ENCODE assay signal across 21 cellular contexts in the genomic region with DNA sequence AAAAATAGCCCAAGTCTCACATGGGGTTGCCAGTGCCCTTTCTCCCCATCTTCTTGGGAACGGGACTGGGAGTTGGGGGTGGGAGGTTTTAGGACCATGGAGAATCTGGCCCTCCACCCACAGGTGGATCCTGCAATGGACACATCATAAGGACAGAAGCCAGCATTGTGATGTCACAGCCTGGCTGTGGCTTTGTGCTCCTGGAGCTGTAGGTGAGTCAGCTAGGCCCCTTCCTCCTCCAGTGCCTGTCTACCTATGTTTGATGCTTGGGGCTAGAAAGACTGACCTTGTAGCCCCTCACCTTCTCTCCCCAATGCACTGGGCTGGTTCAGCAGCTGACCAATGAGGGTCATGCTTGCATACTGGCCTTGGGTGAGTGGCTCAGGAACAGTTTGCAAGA. TPM values are rescaled to one million over a fixed set of nuclear protein-coding genes. Genes with fewer than 3 reads are reported as not detected.
DNase-seq lines count a peak whose midpoint lies in the region; ATAC-seq, FAIRE-seq and TF ChIP-seq lines count a peak whose summit lies in the region.
"Had no signal": no experiment of that assay in that cellular context is flagged by ENCODE, and none has a peak within 500 bp of the region (broad histone marks: within the 10 kb centered on the region; RNA-seq: fewer than 3 reads in every experiment).

Gene CCDC197, plus strand, starts transcription at position 220 of the 400 bp plus-strand sequence. CDS start 831 bp downstream, outside the sequence.

- H3K27me3 ChIP-seq in right atrium auricular region (no peaks in the 10 kb centered on the region), PC-3 (ENCODE audit: low read length) (no peaks in the 10 kb centered on the region), H1 (replicated peaks in 1 of 4; ENCODE audit: control insufficient read depth in 3 of 4, extremely low read depth in 1 of 4, insufficient read depth in 3 of 4, low read length in 3 of 4) (0 out of 7 replicates have a peak, but pooled peaks cover 0 to 2% (median 0%) of the 10 kb centered on the region in 4 experiments), testis (no peaks in the 10 kb centered on the region)
- H3K27me3 ChIP-seq: SJCRH30 had no signal

- H3K27ac ChIP-seq in right atrium auricular region, result peak within 1 kb of the TSS; percentile 36 to 83
- H3K27ac ChIP-seq in PC-3 (ENCODE audit: low read length), result no peak within 1 kb of the TSS
- H3K27ac ChIP-seq in H1 (ENCODE audit: low read depth, low read length), result no peak within 1 kb of the TSS
- H3K27ac ChIP-seq in testis, result no peak within 1 kb of the TSS
- H3K27ac ChIP-seq: SJCRH30 had no signal

- TF ChIP-seq EP300 in H1 (IDR thresholded peaks at IDR 0.05; ENCODE audit: borderline replicate concordance in 1 of 2, low read depth in 2 of 2, low read length in 2 of 2), result no peak

- WGBS in H1 (ENCODE audit: extremely low coverage in 1 of 2, insufficient coverage in 1 of 2, insufficient read length in 1 of 2, insufficient replicate concordance in 2 of 2, low coverage in 1 of 2, low lambda C conversion rate in 2 of 2, missing lambda C conversion rate in 1 of 2), 2 experiments, result 85% methylated on average over 1 of the region's 1 CpG; no CpG with 5 or more reads in 1 of the 2 experiments
- 86 to 95% methylated on average over 1 of the region's 1 CpG for WGBS in testis, 2 donors

- H2AFZ ChIP-seq in PC-3 (ENCODE audit: low read length) (no peak within 1 kb of the TSS), H1 (ENCODE audit: low read length) (0 out of 2 replicates have a peak within 1 kb of the TSS, but pooled peaks have one; percentile 44)

- no peak within 1 kb of the TSS for H3K18ac ChIP-seq in H1 (ENCODE audit: extremely low read depth, low read length)

- no peaks in the 10 kb centered on the region for H3K23me2 ChIP-seq in H1 (ENCODE audit: low read depth, low read length)

- intact Hi-C loops in cardiac septum (cut with DNase I) (loop anchor here (5.0 kb wide), 1 partner anchor 40 kb away; no protein-coding TSS in a partner anchor), PC-3 (cut with micrococcal nuclease) (no loop called here), testis (cut with DNase I; ENCODE audit: low total_unique reads) (no loop called here)

- ATAC-seq in PC-3 (no peak), HG02870 (IDR thresholded peaks at IDR 0.05; ENCODE audit: unreplicated experiment) (no peak), GM18520 (IDR thresholded peaks at IDR 0.05; ENCODE audit: unreplicated experiment) (no peak)

- no peaks in the 10 kb centered on the region for H3K9me3 ChIP-seq in right atrium auricular region
- no peaks in the 10 kb centered on the region for H3K9me3 ChIP-seq in PC-3 (ENCODE audit: low read length)
- H3K9me3 ChIP-seq in H1 (ENCODE audit: insufficient read depth in 2 of 2, low read depth in 1 of 2, low read length in 1 of 2), result no peaks in the 10 kb centered on the region
- H3K9me3 ChIP-seq in testis, result no peaks in the 10 kb centered on the region
- H3K9me3 ChIP-seq: SJCRH30 had no signal

- no peaks in the 10 kb centered on the region for H3K9me2 ChIP-seq in PC-3 (replicated peaks; ENCODE audit: low read length)

- DNase-seq in right atrium auricular region (ENCODE audit: low spot score) (no peak), cardiac septum (ENCODE audit: low spot score) (no peak), PC-3 (peak; percentile 35), H1 (ENCODE audit: low read depth in 1 of 2, low spot score in 2 of 2) (no peak), testis (no peak), NCI-H2107 treated with DMSO at 0.1 percent for 48 hours (lab: John Stamatoyannopoulos, UW; ENCODE audit: unreplicated experiment) (no peak)
- DNase-seq: activated CD4-positive, alpha-beta T cell treated with anti-CD3 and anti-CD28 coated beads, Interleukin-2, amount 50 U/mL, for 4 hours; activated gamma-delta T cell treated with Interleukin-2 at 50 U/mL for 16 hours; H9; MV-4-11; NCI-H2081; NCI-H526; nephron progenitor cell; retina; SJCRH30 had no signal

- no peak within 1 kb of the TSS; the same call in 1 of the 2 replicates for H4K8ac ChIP-seq in H1 (ENCODE audit: extremely low read depth, insufficient read depth, low read length)

- no peak within 1 kb of the TSS for H2BK12ac ChIP-seq in H1 (ENCODE audit: low read depth, low read length)

- H3F3A ChIP-seq in PC-3 (ENCODE audit: low read length, unreplicated experiment), result no peaks in the 10 kb centered on the region

- no peak within 1 kb of the TSS for H2BK120ac ChIP-seq in H1 (replicated peaks; ENCODE audit: low read depth, low read length)

- POLR2A ChIA-PET in PC-3 (lab: Charles Lee; ENCODE audit: unreplicated experiment), result no interaction called here
- POLR2A ChIA-PET in H1 (lab: Charles Lee; ENCODE audit: partially characterized antibody), result no interaction called here

- H3K4me2 ChIP-seq in PC-3 (ENCODE audit: low read length), result no peak within 1 kb of the TSS
- H3K4me2 ChIP-seq in H1 (ENCODE audit: insufficient read depth in 1 of 2, low read depth in 2 of 2, low read length in 2 of 2), result no peak within 1 kb of the TSS

- H3K79me2 ChIP-seq in PC-3 (ENCODE audit: low read length) (no peaks in the 10 kb centered on the region), H1 (ENCODE audit: control insufficient read depth in 1 of 2, insufficient read depth in 2 of 2, low read length in 2 of 2) (no peaks in the 10 kb centered on the region)

- H3K36me3 ChIP-seq in right atrium auricular region (no peaks in the 10 kb centered on the region), PC-3 (ENCODE audit: low read depth, low read length) (no peaks in the 10 kb centered on the region), H1 (ENCODE audit: control insufficient read depth in 2 of 4, insufficient read depth in 4 of 4, low read length in 3 of 4) (no peaks in the 10 kb centered on the region), testis (ENCODE audit: low read depth, missing control alignments) (no peaks in the 10 kb centered on the region)
- H3K36me3 ChIP-seq: SJCRH30 had no signal

- H3K9ac ChIP-seq in PC-3 (ENCODE audit: low read length) (no peak within 1 kb of the TSS), H1 (replicated peaks in 1 of 4; ENCODE audit: extremely low read depth in 1 of 4, low read depth in 3 of 4, low read length in 3 of 4) (no peak within 1 kb of the TSS; a peak in 1 of 7 replicates)

- H3K4me1 ChIP-seq in right atrium auricular region (peaks cover 0 to 34% of the 10 kb centered on the region in 2 donors), PC-3 (ENCODE audit: insufficient read depth, low read length) (peaks cover 16% of the 10 kb centered on the region; the same call in 1 of the 2 replicates), H1 (replicated peaks in 1 of 4; ENCODE audit: control insufficient read depth in 3 of 4, insufficient read depth in 4 of 4, low read length in 3 of 4) (peaks cover 0 to 6% (median 2%) of the 10 kb centered on the region in 4 experiments; a peak in 3 of 7 replicates), testis (peaks cover 9% of the 10 kb centered on the region)

- no peaks in the 10 kb centered on the region; the same call in 1 of the 2 replicates for H3K79me1 ChIP-seq in H1 (ENCODE audit: low read depth, low read length)

- no peak within 1 kb of the TSS for H3K56ac ChIP-seq in H1 (replicated peaks; ENCODE audit: insufficient read length, low read depth, low read length)

- CTCF ChIA-PET in PC-3 (lab: Charles Lee) (no interaction called here), H1 (lab: Charles Lee; ENCODE audit: partially characterized antibody) (interaction anchor here (0.7 to 20.5 kb wide), 11 partner anchors 13 to 178 kb away, joined by 3 to 484 read pairs (median 4); no protein-coding TSS in a partner anchor)

- no peak within 1 kb of the TSS for H2AK5ac ChIP-seq in H1 (ENCODE audit: low read depth, low read length)

- no peak within 1 kb of the TSS for H2BK5ac ChIP-seq in H1 (ENCODE audit: low read depth, low read length)

- H4K20me1 ChIP-seq in PC-3 (ENCODE audit: low read length) (no peaks in the 10 kb centered on the region), H1 (replicated peaks in 1 of 2; ENCODE audit: control insufficient read depth in 1 of 2, insufficient read depth in 2 of 2, low read length in 2 of 2) (no peaks in the 10 kb centered on the region)

- H3K4me3 ChIP-seq in right atrium auricular region (no peak within 1 kb of the TSS), PC-3 (ENCODE audit: low read length) (no peak within 1 kb of the TSS), H1 (ENCODE audit: extremely low read depth in 1 of 4, insufficient read depth in 2 of 4, low read depth in 3 of 4, low read length in 4 of 4) (no peak within 1 kb of the TSS), testis (no peak within 1 kb of the TSS)
- H3K4me3 ChIP-seq: SJCRH30 had no signal

- no peak within 1 kb of the TSS for H3K14ac ChIP-seq in H1 (ENCODE audit: insufficient read length)

- FAIRE-seq in H1 (lab: Jason Lieb, UNC), result no peak

- no peak within 1 kb of the TSS for H3K23ac ChIP-seq in H1 (ENCODE audit: insufficient read length)

- no peak within 1 kb of the TSS for H3K4ac ChIP-seq in H1 (replicated peaks; ENCODE audit: insufficient read length, low read depth, low read length)

- TF ChIP-seq RAD21 in H1 (IDR thresholded peaks at IDR 0.05 in 1 of 2, conservative IDR thresholded peaks at IDR 0.05 in 1 of 2; ENCODE audit: low read depth in 2 of 2, low read length in 2 of 2), result no peak

- no peak within 1 kb of the TSS for H4K91ac ChIP-seq in H1 (replicated peaks; ENCODE audit: insufficient read length, low read length)

- no peak within 1 kb of the TSS for H4K5ac ChIP-seq in H1 (ENCODE audit: insufficient read length, low read depth, low read length)

- no TSS peak for BruUV-seq in PC-3 (replicated peaks; lab: Mats Ljungman, UMichigan)

- H2BK20ac ChIP-seq in H1 (ENCODE audit: low read length), result no peak within 1 kb of the TSS

- no peak within 1 kb of the TSS for H2BK15ac ChIP-seq in H1 (ENCODE audit: low read length)

- no peak for TF ChIP-seq CTCF in right atrium auricular region (IDR thresholded peaks at IDR 0.05)
- no peak for TF ChIP-seq CTCF in PC-3 (conservative IDR thresholded peaks at IDR 0.05; ENCODE audit: low read depth, low read length)
- no peak for TF ChIP-seq CTCF in H1 (IDR thresholded peaks at IDR 0.05; ENCODE audit: control extremely low read depth in 1 of 3, insufficient read depth in 1 of 3, low read depth in 1 of 3, low read length in 3 of 3)
- no peak for TF ChIP-seq CTCF in testis (IDR thresholded peaks at IDR 0.05)

- TF ChIP-seq POLR2A in H1 (IDR thresholded peaks at IDR 0.05; ENCODE audit: control extremely low read depth in 1 of 2, low read depth in 2 of 2, low read length in 2 of 2) (no peak), testis (IDR thresholded peaks at IDR 0.05) (no peak)

RNA-seq across cellular contexts. Expression of gene CCDC197, which starts in this region (rescaled TPM):
- total RNA-seq in right atrium auricular region, result not detected
- 3.4 TPM for total RNA-seq in cardiac septum
- not detected in 2 replicates for total RNA-seq in PC-3 (2014; rRNA removed)
- total RNA-seq in H1 (2021; fragmentation: NEBNext Ultra II Directional; extraction: Animal tissue kit (Norgen Biotek cat#: 25700)), result not detected in 2 replicates
- not detected in 2 replicates for polyA plus RNA-seq in H1 (2011; rRNA removed)
- not detected for polyA plus RNA-seq in H1 (2011; cell fraction: cytosol; rRNA removed)
- not detected for polyA plus RNA-seq in H1 (2011; cell fraction: nucleus; rRNA removed)
- not detected in 4 replicates for polyA plus RNA-seq in H1 (2012, experiment 1 of 2)
- not detected for polyA plus RNA-seq in H1 (2012, experiment 2 of 2)
- polyA plus RNA-seq in H1 (2013, experiment 1 of 2), result not detected
- polyA plus RNA-seq in H1 (2013, experiment 2 of 2), result not detected
- not detected in 2 replicates for polyA minus RNA-seq in H1 (2011; rRNA and poly(A)+ RNA removed)
- polyA minus RNA-seq in H1 (2011; cell fraction: cytosol; rRNA and poly(A)+ RNA removed), result not detected
- polyA minus RNA-seq in H1 (2011; cell fraction: nucleus; rRNA and poly(A)+ RNA removed), result not detected
- total RNA-seq in testis, result 10 to 100 TPM in 1 of 2 donors, 1 to 10 TPM in 1; 5.6 to 20.7 TPM
- polyA plus RNA-seq in testis (ENCODE audit: insufficient read depth, low read depth, low replicate concordance), result 31.0 TPM
- total RNA-seq: H9, kidney epithelial cell, mesenteric fat pad, OCI-LY7, SJCRH30 had no signal
- polyA plus RNA-seq: thymus had no signal

Comparison
In these comparisons a context has a peak if more than half of its experiments do, and no peak if none do; other contexts are left out.
1. RNA of gene CCDC197 (polyA plus RNA-seq): 31.0 TPM in testis (single experiment); not detected in H1; every median in the first group is over 10 times any median in the second.
2. Peak in DNase-seq in PC-3; RNA of the gene not detected or under 1 TPM.
3. H3K27ac ChIP-seq: peak in right atrium auricular region (2 of 2); none in PC-3 (single experiment), H1 (single experiment) and testis (0 of 2).